ENCODE assay signal across 31 cellular contexts in the genomic region with DNA sequence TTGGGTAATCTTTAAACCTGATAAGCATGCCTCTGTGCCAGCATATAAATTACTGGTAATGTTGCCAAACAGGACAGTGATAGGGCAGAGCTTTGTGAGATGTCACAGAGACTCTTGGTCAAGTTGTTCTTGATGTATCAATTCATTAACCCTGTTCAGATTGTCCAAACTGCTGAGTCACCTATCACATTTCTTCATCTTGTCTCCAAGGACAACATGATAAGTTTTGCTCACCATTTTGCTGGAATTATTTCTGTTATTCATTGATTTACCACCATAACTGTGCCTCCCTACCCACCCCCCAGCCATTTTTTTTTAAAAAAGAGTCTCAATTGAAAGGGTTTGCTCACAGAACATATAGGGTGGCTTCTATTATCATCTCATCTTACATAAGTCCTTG. TPM values are rescaled to one million over a fixed set of nuclear protein-coding genes. Genes with fewer than 3 reads are reported as not detected.
"Had no signal": no experiment of that assay in that cellular context is flagged by ENCODE, and none has a peak within 500 bp of the region (broad histone marks: within the 10 kb centered on the region; RNA-seq: fewer than 3 reads in every experiment).

No MANE protein-coding gene starts in this region.

- H3K9me3 Mint-ChIP-seq: activated T-cell treated with anti-CD3 and anti-CD28 coated beads, Interleukin-2, amount 50 U/mL, for 4 hours; effector memory CD8-positive, alpha-beta T cell; natural killer cell treated with Interleukin-12 subunit alpha and Interleukin-12 subunit beta and Interleukin-15 and Interleukin-18, amount 100 ng/mL, for 72 hours had no signal

- FAIRE-seq: bronchial epithelial cell, endothelial cell of umbilical vein, islet of Langerhans had no signal

- H3K4me3 ChIP-seq: colonic mucosa, dorsolateral prefrontal cortex, esophagus muscularis mucosa, gastroesophageal sphincter, ovary, prostate gland, right atrium auricular region, tibial artery had no signal

- H3K27me3 ChIP-seq: colonic mucosa, dorsolateral prefrontal cortex, esophagus muscularis mucosa, ovary, right atrium auricular region, tibial artery had no signal

- H3K4me1 ChIP-seq: colonic mucosa, esophagus muscularis mucosa, gastroesophageal sphincter, prostate gland, right atrium auricular region, tibial artery had no signal

- H3K9me3 ChIP-seq: colonic mucosa, esophagus muscularis mucosa, gastroesophageal sphincter, ovary, prostate gland, right atrium auricular region, tibial artery had no signal

- H3K27me3 Mint-ChIP-seq: activated naive CD8-positive, alpha-beta T cell treated with anti-CD3 and anti-CD28 coated beads for 36 hours; memory B cell had no signal

- H3K36me3 Mint-ChIP-seq: activated naive CD8-positive, alpha-beta T cell treated with anti-CD3 and anti-CD28 coated beads for 36 hours; natural killer cell treated with Interleukin-12 subunit alpha and Interleukin-12 subunit beta and Interleukin-15 and Interleukin-18, amount 100 ng/mL, for 72 hours had no signal

- H3K4me1 Mint-ChIP-seq: activated naive CD8-positive, alpha-beta T cell treated with anti-CD3 and anti-CD28 coated beads for 36 hours; memory B cell; stimulated activated naive CD8-positive, alpha-beta T cell treated with anti-CD3 and anti-CD28 coated beads, Interleukin-15, amount 100 ng/mL, for 72 hours; T-helper 17 cell had no signal

- DNase-seq: activated CD4-positive, alpha-beta T cell treated with anti-CD3 and anti-CD28 coated beads for 1 hour; activated CD4-positive, alpha-beta T cell treated with anti-CD3 and anti-CD28 coated beads, Interleukin-2, amount 50 U/mL, for 1 hour; activated CD8-positive, alpha-beta memory T cell treated with anti-CD3 and anti-CD28 coated beads for 24 hours; activated CD8-positive, alpha-beta memory T cell treated with anti-CD3 and anti-CD28 coated beads, Interleukin-2, amount 50 U/mL, for 4 hours; activated naive CD4-positive, alpha-beta T cell treated with Interleukin-2 at 50 U/mL for 16 hours; activated naive CD8-positive, alpha-beta T cell treated with anti-CD3 and anti-CD28 coated beads for 36 hours; activated T-cell treated with anti-CD3 and anti-CD28 coated beads, Interleukin-2, amount 50 U/mL, for 4 hours; amniotic stem cell; colonic mucosa; dorsolateral prefrontal cortex; effector memory CD8-positive, alpha-beta T cell; head of caudate nucleus; hypothalamus; left cardiac atrium; ovary; stimulated activated CD4-positive, alpha-beta T cell treated with anti-CD3 and anti-CD28 coated beads, Interleukin-12 subunit alpha, Interleukin-12 subunit beta, amount 100 ng/mL, for 4 hours; stimulated activated CD4-positive, alpha-beta T cell treated with anti-CD3 and anti-CD28 coated beads, Interleukin-1b, Interleukin-23, amount 100 ng/mL, for 48 hours; stimulated activated naive CD8-positive, alpha-beta T cell treated with anti-CD3 and anti-CD28 coated beads, Interleukin-15, amount 100 ng/mL, for 72 hours; T-helper 17 cell; tibial artery had no signal

- ATAC-seq: activated T-cell treated with anti-CD3 and anti-CD28 coated beads, Interleukin-2, amount 50 U/mL, for 4 hours; effector memory CD8-positive, alpha-beta T cell; gastroesophageal sphincter; left cardiac atrium; natural killer cell treated with Interleukin-12 subunit alpha and Interleukin-12 subunit beta and Interleukin-15 and Interleukin-18, amount 100 ng/mL, for 72 hours; stimulated activated naive CD8-positive, alpha-beta T cell treated with anti-CD3 and anti-CD28 coated beads, Interleukin-15, amount 100 ng/mL, for 72 hours; T-helper 17 cell had no signal

- H3K4me3 Mint-ChIP-seq: activated naive CD8-positive, alpha-beta T cell treated with anti-CD3 and anti-CD28 coated beads for 36 hours; activated T-cell treated with anti-CD3 and anti-CD28 coated beads, Interleukin-2, amount 50 U/mL, for 4 hours; effector memory CD8-positive, alpha-beta T cell; memory B cell; natural killer cell treated with Interleukin-12 subunit alpha and Interleukin-12 subunit beta and Interleukin-15 and Interleukin-18, amount 100 ng/mL, for 72 hours; stimulated activated naive CD8-positive, alpha-beta T cell treated with anti-CD3 and anti-CD28 coated beads, Interleukin-15, amount 100 ng/mL, for 72 hours; T-helper 17 cell had no signal

- H3K36me3 ChIP-seq: colonic mucosa, esophagus muscularis mucosa, gastroesophageal sphincter, ovary, prostate gland, right atrium auricular region, tibial artery had no signal

- H3K27ac ChIP-seq: colonic mucosa, dorsolateral prefrontal cortex, esophagus muscularis mucosa, gastroesophageal sphincter, ovary, prostate gland, right atrium auricular region, tibial artery had no signal

- H3K27ac Mint-ChIP-seq: activated naive CD8-positive, alpha-beta T cell treated with anti-CD3 and anti-CD28 coated beads for 36 hours; effector memory CD8-positive, alpha-beta T cell; memory B cell; natural killer cell treated with Interleukin-12 subunit alpha and Interleukin-12 subunit beta and Interleukin-15 and Interleukin-18, amount 100 ng/mL, for 72 hours; stimulated activated naive CD8-positive, alpha-beta T cell treated with anti-CD3 and anti-CD28 coated beads, Interleukin-15, amount 100 ng/mL, for 72 hours; T-helper 17 cell had no signal

RNA-seq across cellular contexts. Expression of a gene that starts 43.4 kb away (rescaled TPM):
- total RNA-seq: activated naive CD8-positive, alpha-beta T cell treated with anti-CD3 and anti-CD28 coated beads for 36 hours; activated T-cell treated with anti-CD3 and anti-CD28 coated beads, Interleukin-2, amount 50 U/mL, for 4 hours; bronchial epithelial cell; colonic mucosa; endothelial cell of umbilical vein; esophagus muscularis mucosa; left cardiac atrium; liver; ovary; prostate gland; right atrium auricular region; ureter had no signal
- polyA plus RNA-seq: endothelial cell of umbilical vein, liver, ovary had no signal
